Comparison of ENCODE assay signal across 9 cellular contexts in the genomic region with DNA sequence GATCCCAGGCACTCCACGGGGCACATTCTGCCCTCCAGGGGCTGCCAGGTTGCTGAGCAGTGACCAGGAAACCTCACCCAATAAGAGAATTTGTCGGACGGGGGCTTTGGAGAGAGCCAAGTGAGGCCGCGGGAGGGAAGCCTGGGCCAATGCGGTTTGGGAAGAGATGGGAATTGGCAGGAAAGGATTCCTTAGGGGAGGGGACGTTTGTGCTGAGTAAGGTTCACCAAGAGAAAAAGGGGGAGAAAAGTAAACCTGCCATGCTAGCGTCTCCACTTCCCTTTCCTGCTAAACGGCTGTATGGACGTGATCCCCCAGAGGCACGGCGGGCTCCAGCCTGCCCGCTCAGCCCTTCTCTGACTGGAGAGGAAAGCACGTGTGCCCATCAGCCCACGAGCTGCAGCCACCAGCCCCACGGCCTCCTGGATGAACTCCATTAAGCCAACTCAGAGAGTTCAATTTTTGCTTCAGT.
DNase-seq lines count a peak whose midpoint lies in the region; ATAC-seq and TF ChIP-seq lines count a peak whose summit lies in the region.
"Had no signal": no experiment of that assay in that cellular context is flagged by ENCODE, and none has a peak within 500 bp of the region (broad histone marks: within the 10 kb centered on the region; RNA-seq: fewer than 3 reads in every experiment).

No MANE protein-coding gene starts in this region.

- peak overlapping the region; percentile 76 for H3K4me3 Mint-ChIP-seq in activated naive CD8-positive, alpha-beta T cell treated with anti-CD3 and anti-CD28 coated beads for 36 hours
- H3K4me3 Mint-ChIP-seq in Calu3 (ENCODE audit: low read depth, unreplicated experiment) (no peak overlapping the region), HFFc6 (no peak overlapping the region)

- no peak overlapping the region for H3K4ac ChIP-seq in trophoblast cell (ENCODE audit: low read depth, low read length)

- H2AFZ ChIP-seq in trophoblast cell (ENCODE audit: insufficient read depth, low read length, poor library complexity), result no peak overlapping the region

- no peaks in the 10 kb centered on the region for H3K36me3 ChIP-seq in trophoblast cell (ENCODE audit: control insufficient read depth in 1 of 2, insufficient read depth in 2 of 2, low read length in 2 of 2)

- CTCF ChIA-PET in Calu3 (lab: Charles Lee), result no interaction called here

- DNase-seq in activated naive CD8-positive, alpha-beta T cell treated with anti-CD3 and anti-CD28 coated beads for 36 hours, result peak; percentile 8
- DNase-seq in trophoblast cell (no peak), NCI-H524 treated with DMSO at 0.1 percent for 48 hours (lab: John Stamatoyannopoulos, UW) (no peak), NCI-H1105 treated with DMSO at 0.1 percent for 48 hours (lab: John Stamatoyannopoulos, UW) (no peak), Calu3 (no peak), HFFc6 (no peak)

- no peaks in the 10 kb centered on the region for H3K27me3 ChIP-seq in trophoblast cell (ENCODE audit: insufficient read depth, low read length)

- no peak overlapping the region for H2AK5ac ChIP-seq in trophoblast cell (ENCODE audit: low read length)

- TF ChIP-seq CTCF in Calu3 (IDR thresholded peaks at IDR 0.05; ENCODE audit: unreplicated experiment), result no peak
- TF ChIP-seq CTCF in HFFc6 (IDR thresholded peaks at IDR 0.05), result no peak

- no peak overlapping the region for H3K4me2 ChIP-seq in trophoblast cell (ENCODE audit: low read length)

- BruUV-seq in Calu3 (replicated peaks; lab: Mats Ljungman, UMichigan), result no TSS peak

- no peak overlapping the region for H3K4me3 ChIP-seq in trophoblast cell (ENCODE audit: low read depth, low read length)

- peaks cover 8% of the 10 kb centered on the region for H3K36me3 Mint-ChIP-seq in activated naive CD8-positive, alpha-beta T cell treated with anti-CD3 and anti-CD28 coated beads for 36 hours
- H3K36me3 Mint-ChIP-seq in Calu3 (ENCODE audit: insufficient read depth, unreplicated experiment) (peaks cover 5% of the 10 kb centered on the region), HFFc6 (ENCODE audit: low read depth) (no peaks in the 10 kb centered on the region)

- no peak overlapping the region for H3K23ac ChIP-seq in trophoblast cell (ENCODE audit: low read length)

- no peak overlapping the region for H2BK120ac ChIP-seq in trophoblast cell (ENCODE audit: insufficient read depth, low read length, poor library complexity)

- intact Hi-C loops in Calu3 (cut with micrococcal nuclease; ENCODE audit: unreplicated experiment), result no loop called here

- no peak overlapping the region for H2BK5ac ChIP-seq in trophoblast cell (ENCODE audit: low read depth, low read length, poor library complexity)

- H4K91ac ChIP-seq in trophoblast cell (ENCODE audit: low read depth, low read length), result no peak overlapping the region

- H3K27me3 Mint-ChIP-seq in activated naive CD8-positive, alpha-beta T cell treated with anti-CD3 and anti-CD28 coated beads for 36 hours, result peaks cover 10% of the 10 kb centered on the region
- no peaks in the 10 kb centered on the region for H3K27me3 Mint-ChIP-seq in Calu3 (ENCODE audit: unreplicated experiment)
- peaks cover 10% of the 10 kb centered on the region for H3K27me3 Mint-ChIP-seq in HFFc6 (ENCODE audit: insufficient read depth)

- no CpG with 5 or more reads among the region's 16 CpGs for WGBS in trophoblast cell (ENCODE audit: extremely low coverage, insufficient coverage, insufficient read length)

- H3K9me3 ChIP-seq in trophoblast cell (ENCODE audit: insufficient read depth, low read depth, low read length), result no peaks in the 10 kb centered on the region

- H3K79me1 ChIP-seq in trophoblast cell (ENCODE audit: low read length), result no peaks in the 10 kb centered on the region

- no peak overlapping the region for H3K27ac ChIP-seq in trophoblast cell (ENCODE audit: low read depth, low read length)
- H3K27ac ChIP-seq: epithelial cell of prostate had no signal

- H4K8ac ChIP-seq in trophoblast cell (ENCODE audit: low read depth, low read length), result no peak overlapping the region

- H3K18ac ChIP-seq in trophoblast cell (ENCODE audit: low read length), result no peak overlapping the region

- no peaks in the 10 kb centered on the region for H3K9me3 Mint-ChIP-seq in activated naive CD8-positive, alpha-beta T cell treated with anti-CD3 and anti-CD28 coated beads for 36 hours
- H3K9me3 Mint-ChIP-seq in Calu3 (ENCODE audit: low read depth, unreplicated experiment), result no peaks in the 10 kb centered on the region
- no peaks in the 10 kb centered on the region for H3K9me3 Mint-ChIP-seq in HFFc6

- no peak overlapping the region for H2BK12ac ChIP-seq in trophoblast cell (ENCODE audit: low read length)

- no peak overlapping the region for H4K12ac ChIP-seq in trophoblast cell (ENCODE audit: low read depth, low read length)

- H3K4me1 Mint-ChIP-seq in activated naive CD8-positive, alpha-beta T cell treated with anti-CD3 and anti-CD28 coated beads for 36 hours, result peaks cover 43% of the 10 kb centered on the region
- H3K4me1 Mint-ChIP-seq in Calu3 (ENCODE audit: low read depth, unreplicated experiment), result peaks cover 17% of the 10 kb centered on the region
- no peaks in the 10 kb centered on the region for H3K4me1 Mint-ChIP-seq in HFFc6 (ENCODE audit: low read depth)

- ATAC-seq in GM19043 (IDR thresholded peaks at IDR 0.05; ENCODE audit: low read depth, unreplicated experiment) (peak; percentile 17), HG02981 (IDR thresholded peaks at IDR 0.05; ENCODE audit: unreplicated experiment) (peak; percentile 19)

- H3K14ac ChIP-seq in trophoblast cell (ENCODE audit: low read length), result peak overlapping the region; percentile 43

- H3K27ac Mint-ChIP-seq in activated naive CD8-positive, alpha-beta T cell treated with anti-CD3 and anti-CD28 coated beads for 36 hours, result peak overlapping the region; percentile 77
- H3K27ac Mint-ChIP-seq in Calu3 (ENCODE audit: unreplicated experiment), result no peak overlapping the region
- no peak overlapping the region for H3K27ac Mint-ChIP-seq in HFFc6

- no peaks in the 10 kb centered on the region for H3K79me2 ChIP-seq in trophoblast cell (ENCODE audit: control insufficient read depth, insufficient read depth, low read length, poor library complexity)

- H3K4me1 ChIP-seq in trophoblast cell (ENCODE audit: control insufficient read depth in 1 of 2, insufficient read depth in 2 of 2, low read length in 2 of 2), result peaks cover 3% of the 10 kb centered on the region in 2 experiments

- no peak overlapping the region for H3K9ac ChIP-seq in trophoblast cell (ENCODE audit: low read length)
